8 cellular contexts compared by ENCODE assay signal in genomic region chrX:47193475-47194241, GRCh38. TPM values are rescaled to one million over a fixed set of nuclear protein-coding genes. Genes with fewer than 3 reads are reported as not detected.
DNase-seq lines count a peak whose midpoint lies in the region; ATAC-seq and TF ChIP-seq lines count a peak whose summit lies in the region.

UBA1 (plus strand) TSS chrX:47193829; CDS start chrX:47198803, 4,974 bp downstream.

- H3K4me3 ChIP-seq in IMR-90 (ENCODE audit: insufficient read depth, low read depth, low read length) (peak within 1 kb of the TSS; percentile 74), OCI-LY7 (ENCODE audit: low read depth, low read length, poor library complexity, severe bottlenecking) (peak within 1 kb of the TSS; percentile 94), mononuclear cell (ENCODE audit: low read length) (peak within 1 kb of the TSS; percentile 62)

- in situ Hi-C loops in IMR-90 (cut with MboI; ENCODE audit: low sequenced_read_pairs), result loop anchor here (10.0 kb wide), 2 partner anchors 191 to 331 kb away; no protein-coding TSS in a partner anchor

- WGBS in IMR-90 (ENCODE audit: extremely low coverage in 2 of 2, insufficient read length in 1 of 2), 2 experiments, result 3% methylated on average over 10 of the region's 52 CpGs; no CpG with 5 or more reads in 1 of the 2 experiments

- intact Hi-C loops in IMR-90 (cut with micrococcal nuclease) (loop anchor here (1.0 to 5.0 kb wide), 6 partner anchors 119 to 831 kb away; partner anchors contain the start of gene ZNF41), OCI-LY7 (cut with micrococcal nuclease; ENCODE audit: unreplicated experiment) (loop anchor here (1.0 to 5.0 kb wide), 6 partner anchors 25 to 329 kb away; partner anchors contain the start of genes CDK16, RBM10 and USP11)

- TF ChIP-seq CTCF in IMR-90 (conservative IDR thresholded peaks at IDR 0.05; ENCODE audit: low read depth, low read length) (peak; percentile 92), OCI-LY7 (conservative IDR thresholded peaks at IDR 0.05; ENCODE audit: low read length) (peak; percentile 81), endothelial cell (IDR thresholded peaks at IDR 0.05; ENCODE audit: unreplicated experiment) (peak; percentile 80)

- H3K36me3 Mint-ChIP-seq in endothelial cell (ENCODE audit: low read depth, unreplicated experiment), result peaks cover 7% of the 10 kb centered on the region

- no peaks in the 10 kb centered on the region for H3K9me3 Mint-ChIP-seq in endothelial cell (ENCODE audit: unreplicated experiment)

- peaks cover 55% of the 10 kb centered on the region for H3K79me2 ChIP-seq in OCI-LY7 (ENCODE audit: insufficient read depth, low read depth, low read length)

- peak within 1 kb of the TSS; percentile 79 for H2BK5ac ChIP-seq in IMR-90 (ENCODE audit: low read depth, low read length, poor library complexity, severe bottlenecking)

- peak within 1 kb of the TSS; percentile 37; the same call in 1 of the 2 replicates for H3K18ac ChIP-seq in IMR-90 (ENCODE audit: low read depth, low read length)

- peak within 1 kb of the TSS; percentile 94 for H3K4me2 ChIP-seq in IMR-90 (ENCODE audit: low read depth, low read length)
- peak within 1 kb of the TSS; percentile 93 for H3K4me2 ChIP-seq in OCI-LY7 (ENCODE audit: low read length)

- H3K79me1 ChIP-seq in IMR-90 (ENCODE audit: low read depth in 1 of 2, low read length in 2 of 2), result peaks cover 15 to 48% of the 10 kb centered on the region in 2 experiments

- ATAC-seq in GM21526 (IDR thresholded peaks at IDR 0.05; ENCODE audit: low FRiP score, unreplicated experiment) (peak; percentile 76), IMR-90 (ENCODE audit: low read depth) (peak; percentile 82)

- POLR2A ChIA-PET in IMR-90 (lab: Charles Lee; ENCODE audit: unreplicated experiment) (no interaction called here), OCI-LY7 (lab: Charles Lee) (interaction anchor here (0.6 kb wide), 1 partner anchor 312 kb away, joined by 6 read pairs; no protein-coding TSS in a partner anchor)

- dilution Hi-C loops in IMR-90 (cut with HindIII; ENCODE audit: low sequenced_read_pairs, unreplicated experiment), result no loop called here

- peak; percentile 100 for DNase-seq in DMS 273 (lab: John Stamatoyannopoulos, UW; ENCODE audit: unreplicated experiment)
- peak; percentile 95 for DNase-seq in IMR-90
- peak; percentile 95 for DNase-seq in OCI-LY7 (ENCODE audit: low spot score)
- peak; percentile 86 for DNase-seq in activated T-cell treated with anti-CD3 and anti-CD28 coated beads for 1 hour (ENCODE audit: low read depth)
- DNase-seq in endothelial cell (ENCODE audit: low spot score), result peak; percentile 85
- DNase-seq in stimulated activated CD8-positive, alpha-beta memory T cell treated with anti-CD3 and anti-CD28 coated beads, Interleukin-4, amount 100 ng/mL, for 1 hour (ENCODE audit: low read depth in 2 of 2, low spot score in 1 of 2), result peak; percentile 84 to 98

- peak within 1 kb of the TSS; percentile 91 for H3K14ac ChIP-seq in IMR-90 (replicated peaks; ENCODE audit: low read depth, low read length)

- H4K8ac ChIP-seq in IMR-90 (ENCODE audit: low read depth in 2 of 2, low read length in 2 of 2), result peak within 1 kb of the TSS; percentile 63 to 86; a peak in 3 of 4 replicates

- peak within 1 kb of the TSS; percentile 94 for H3K27ac Mint-ChIP-seq in endothelial cell (ENCODE audit: unreplicated experiment)

- TF ChIP-seq POLR2A in IMR-90 (IDR thresholded peaks at IDR 0.05; ENCODE audit: low read depth, low read length), result peak; percentile 94

- H2BK120ac ChIP-seq in IMR-90 (ENCODE audit: low read depth, low read length), result no peak within 1 kb of the TSS

- H2BK20ac ChIP-seq in IMR-90 (ENCODE audit: low read depth, low read length), result no peak within 1 kb of the TSS

- H4K5ac ChIP-seq in IMR-90 (ENCODE audit: low read depth, low read length), result peak within 1 kb of the TSS; percentile 29; the same call in 1 of the 2 replicates

- CTCF ChIA-PET in IMR-90 (lab: Yijun Ruan, JAX) (no interaction called here), OCI-LY7 (lab: Charles Lee; ENCODE audit: unreplicated experiment) (no interaction called here)

- peak within 1 kb of the TSS; percentile 63; the same call in 1 of the 2 replicates for H2AK5ac ChIP-seq in IMR-90 (ENCODE audit: low read depth, low read length)

- peak within 1 kb of the TSS; percentile 81 for H4K91ac ChIP-seq in IMR-90 (ENCODE audit: insufficient read depth, low read depth, low read length)

- peak within 1 kb of the TSS; percentile 96 for H2AFZ ChIP-seq in IMR-90 (replicated peaks; ENCODE audit: low read length, poor library complexity)
- no peak within 1 kb of the TSS for H2AFZ ChIP-seq in OCI-LY7 (ENCODE audit: low read length)

- BruUV-seq in IMR-90 (replicated peaks; lab: Mats Ljungman, UMichigan), result TSS peak; percentile 18
- no TSS peak for BruUV-seq in OCI-LY7 (replicated peaks; lab: Mats Ljungman, UMichigan)

- H3K36me3 ChIP-seq in IMR-90 (ENCODE audit: control insufficient read depth, insufficient read depth, low read length) (peaks cover 19% of the 10 kb centered on the region), OCI-LY7 (ENCODE audit: insufficient read depth, low read length) (peaks cover 45% of the 10 kb centered on the region)

- H3K27ac ChIP-seq in IMR-90 (ENCODE audit: insufficient read depth, low read length), result peak within 1 kb of the TSS; percentile 87
- H3K27ac ChIP-seq in OCI-LY7 (ENCODE audit: low read depth, low read length, poor library complexity, severe bottlenecking), result peak within 1 kb of the TSS; percentile 99

- peak within 1 kb of the TSS; percentile 95 for H3K4me3 Mint-ChIP-seq in endothelial cell (ENCODE audit: unreplicated experiment)

- H3K4ac ChIP-seq in IMR-90 (ENCODE audit: low read depth, low read length), result peak within 1 kb of the TSS; percentile 85

- H3K9ac ChIP-seq in IMR-90 (ENCODE audit: low read depth, low read length), result peak within 1 kb of the TSS; percentile 88

- peaks cover 19% of the 10 kb centered on the region for H3K4me1 Mint-ChIP-seq in endothelial cell (ENCODE audit: unreplicated experiment)

- H3K9me2 ChIP-seq in OCI-LY7 (ENCODE audit: insufficient read depth, low read length), result no peaks in the 10 kb centered on the region

- peak; percentile 92 for TF ChIP-seq RAD21 in IMR-90 (IDR thresholded peaks at IDR 0.05; ENCODE audit: low read length)

- H3K23ac ChIP-seq in IMR-90 (ENCODE audit: low read depth, low read length), result peak within 1 kb of the TSS; percentile 94

- H3K27me3 Mint-ChIP-seq in endothelial cell (ENCODE audit: unreplicated experiment), result peaks cover 7% of the 10 kb centered on the region

- H3K27me3 ChIP-seq in IMR-90 (ENCODE audit: control insufficient read depth, insufficient read depth, low read length), result no peaks in the 10 kb centered on the region; the same call in 1 of the 2 replicates
- H3K27me3 ChIP-seq in mononuclear cell (ENCODE audit: insufficient read depth, low read length), result no peaks in the 10 kb centered on the region

- H3K56ac ChIP-seq in IMR-90 (ENCODE audit: extremely low read depth, insufficient read depth, low read length), result peak within 1 kb of the TSS; percentile 91

- no peaks in the 10 kb centered on the region for H3K9me3 ChIP-seq in IMR-90 (ENCODE audit: control insufficient read depth, insufficient read depth, low read length)
- no peaks in the 10 kb centered on the region for H3K9me3 ChIP-seq in OCI-LY7 (ENCODE audit: low read length)
- no peaks in the 10 kb centered on the region for H3K9me3 ChIP-seq in mononuclear cell (ENCODE audit: low read depth, low read length)

- H2BK15ac ChIP-seq in IMR-90 (ENCODE audit: low read depth, low read length), result no peak within 1 kb of the TSS

- H2AK9ac ChIP-seq in IMR-90 (replicated peaks; ENCODE audit: low read depth, low read length, poor library complexity), result peak within 1 kb of the TSS; percentile 99

- H3K4me1 ChIP-seq in IMR-90 (ENCODE audit: control insufficient read depth, insufficient read depth, low read length) (peaks cover 24% of the 10 kb centered on the region), OCI-LY7 (ENCODE audit: insufficient read depth, low read length, poor library complexity, severe bottlenecking) (peaks cover 33% of the 10 kb centered on the region), mononuclear cell (ENCODE audit: insufficient read depth, low read length) (peaks cover 57% of the 10 kb centered on the region)

- peaks cover 5% of the 10 kb centered on the region; the same call in 1 of the 2 replicates for H3K9me1 ChIP-seq in IMR-90 (ENCODE audit: insufficient read depth, low read length)

- H4K20me1 ChIP-seq in IMR-90 (ENCODE audit: insufficient read depth, low read length) (peaks cover 45% of the 10 kb centered on the region), OCI-LY7 (ENCODE audit: insufficient read depth, low read length) (no peaks in the 10 kb centered on the region)

TF ChIP-seq in IMR-90, 13 proteins besides CTCF, POLR2A, EP300 and RAD21:
- TF ChIP-seq FOS (IDR thresholded peaks at IDR 0.05; ENCODE audit: low read depth, low read length) (peak; percentile 62; the same call in 1 of the 2 replicates), SMC3 (IDR thresholded peaks at IDR 0.05; ENCODE audit: low read depth, low read length) (peak; percentile 80), MAZ (IDR thresholded peaks at IDR 0.05; ENCODE audit: borderline replicate concordance, low read depth, low read length) (peak; percentile 50; the same call in 1 of the 2 replicates), ELK1 (IDR thresholded peaks at IDR 0.05; ENCODE audit: borderline replicate concordance, low read depth, low read length) (no peak)

RNA-seq across cellular contexts. Expression of gene UBA1, which starts in this region (rescaled TPM):
- total RNA-seq in IMR-90 (2012; rRNA removed) (256 and 299 TPM in 2 replicates), OCI-LY7 (2022) (294 and 296 TPM in 2 replicates), endothelial cell (ENCODE audit: unreplicated experiment) (246 TPM), mononuclear cell (53.2 TPM)
- 343 and 366 TPM in 2 replicates for polyA plus RNA-seq in IMR-90 (2012; rRNA removed)
- polyA plus RNA-seq in IMR-90 (2012; cell fraction: cytosol; rRNA removed), result 253 and 341 TPM in 2 replicates
- polyA plus RNA-seq in IMR-90 (2012; cell fraction: nucleus; rRNA removed; ENCODE audit: low replicate concordance), result 285 and 480 TPM in 2 replicates
- 137 and 169 TPM in 2 replicates for total RNA-seq in OCI-LY7 (2014; rRNA removed; shearing (Covaris generic))

Comparison
In these comparisons a context has a peak if more than half of its experiments do, and no peak if none do; other contexts are left out.
1. Peak in every context shown above with its lines: DNase-seq, ATAC-seq, H3K4me3 ChIP-seq and H3K27ac ChIP-seq.